Comparison of ENCODE assay signal across 8 cellular contexts in the genomic region with DNA sequence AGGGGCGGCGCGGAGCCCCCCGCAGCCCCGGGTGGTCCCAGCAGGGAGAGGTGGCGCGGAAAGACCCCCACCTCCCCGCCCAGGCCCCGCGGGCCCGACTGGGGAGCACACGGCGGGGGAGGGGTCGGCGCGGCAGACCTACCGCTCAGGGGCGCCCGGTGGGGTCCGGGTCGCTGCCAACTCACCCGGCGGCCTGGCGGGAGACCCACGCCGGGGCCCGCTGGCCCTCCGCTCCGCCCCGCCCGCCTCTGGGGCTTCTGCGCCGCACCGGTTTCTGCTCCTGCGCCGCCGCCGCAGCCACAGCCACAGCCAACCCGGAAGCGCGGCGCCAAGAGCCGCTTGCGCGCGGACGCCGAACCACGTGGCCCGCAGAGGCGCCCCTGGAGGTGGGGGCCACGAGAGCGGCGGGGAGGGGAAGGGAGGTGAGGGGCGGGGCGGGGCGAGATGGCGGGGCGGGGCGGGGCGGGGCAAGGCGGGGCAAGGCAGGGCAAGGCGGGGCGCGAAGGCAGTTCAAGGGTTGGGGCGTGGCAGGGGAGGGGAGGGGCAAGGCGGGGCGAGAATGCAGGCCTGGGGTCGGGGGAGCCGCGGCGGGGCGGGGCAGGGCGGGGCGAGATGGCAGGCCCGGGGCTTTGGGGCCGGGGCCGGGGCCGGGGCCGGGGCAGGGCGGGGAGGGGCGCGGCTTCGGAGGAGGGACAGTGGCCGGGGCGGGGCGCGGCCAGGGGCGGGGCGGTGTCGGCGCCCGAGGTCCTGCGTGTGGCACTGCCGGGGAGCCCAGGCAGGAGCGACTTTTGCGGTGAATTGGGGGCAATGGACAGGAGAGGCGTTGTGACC. TPM values are rescaled to one million over a fixed set of nuclear protein-coding genes. Genes with fewer than 3 reads are reported as not detected.
DNase-seq lines count a peak whose midpoint lies in the region; ATAC-seq and TF ChIP-seq lines count a peak whose summit lies in the region.

A gene (minus strand): TSS at position 307 of the 831 bp plus-strand sequence. CDS start 1,193 bp downstream, outside the sequence.

- intact Hi-C loops in activated CD4-positive, alpha-beta T cell treated with anti-CD3 and anti-CD28 coated beads for 36 hours (cut with DNase I, micrococcal nuclease): loop anchor here (1.0 to 10.0 kb wide), 14 partner anchors 28 to 1526 kb away; a partner anchor contains a TSS

- no peaks in the 10 kb centered on the region for H3K27me3 Mint-ChIP-seq in activated CD4-positive, alpha-beta T cell treated with anti-CD3 and anti-CD28 coated beads for 36 hours
- H3K27me3 Mint-ChIP-seq in chondrocyte (ENCODE audit: low read depth): peaks cover 6% of the 10 kb centered on the region

- H3K9me3 Mint-ChIP-seq in activated CD4-positive, alpha-beta T cell treated with anti-CD3 and anti-CD28 coated beads for 36 hours (ENCODE audit: low read depth): no peaks in the 10 kb centered on the region
- H3K9me3 Mint-ChIP-seq in chondrocyte (ENCODE audit: low read depth): no peaks in the 10 kb centered on the region

- H3K27me3 ChIP-seq in BJ (ENCODE audit: control insufficient read depth, insufficient read depth, low read length) (0 out of 2 replicates have a peak, but pooled peaks cover 1% of the 10 kb centered on the region), layer of hippocampus (ENCODE audit: control insufficient read depth, insufficient read depth, low read length) (no peaks in the 10 kb centered on the region)

- H3K27ac Mint-ChIP-seq in activated CD4-positive, alpha-beta T cell treated with anti-CD3 and anti-CD28 coated beads for 36 hours: peak within 1 kb of the TSS; percentile 94
- peak within 1 kb of the TSS; percentile 60 for H3K27ac Mint-ChIP-seq in chondrocyte (ENCODE audit: unreplicated experiment)

- H3K27ac ChIP-seq in layer of hippocampus (ENCODE audit: low read depth, low read length): peak within 1 kb of the TSS; percentile 27

- H3K36me3 ChIP-seq in BJ (ENCODE audit: control insufficient read depth, insufficient read depth, low read length): peaks cover 4% of the 10 kb centered on the region; the same call in 1 of the 2 replicates

- POLR2A ChIA-PET in BJ (lab: Charles Lee): no interaction called here
- POLR2A ChIA-PET in activated CD4-positive, alpha-beta T cell treated with anti-CD3 and anti-CD28 coated beads for 36 hours (lab: Charles Lee): interaction anchor here (0.8 kb wide), 1 partner anchor 27 kb away, joined by 9 read pairs; a partner anchor contains a TSS

- ATAC-seq in HG03432 (IDR thresholded peaks at IDR 0.05; ENCODE audit: unreplicated experiment): peak; percentile 92
- peak; percentile 84 for ATAC-seq in activated CD4-positive, alpha-beta T cell treated with anti-CD3 and anti-CD28 coated beads for 36 hours

- CTCF ChIA-PET in BJ (lab: Yijun Ruan, JAX): no interaction called here
- CTCF ChIA-PET in activated CD4-positive, alpha-beta T cell treated with anti-CD3 and anti-CD28 coated beads for 36 hours (lab: Charles Lee): interaction anchor here (0.8 to 1.1 kb wide), 3 partner anchors 8 to 101 kb away, joined by 3 to 5 read pairs (median 3); a partner anchor contains a TSS

- peaks cover 42% of the 10 kb centered on the region for H3K4me1 Mint-ChIP-seq in activated CD4-positive, alpha-beta T cell treated with anti-CD3 and anti-CD28 coated beads for 36 hours
- H3K4me1 Mint-ChIP-seq in chondrocyte (ENCODE audit: low read depth): peaks cover 42% of the 10 kb centered on the region

- peak within 1 kb of the TSS; percentile 86 for H3K4me3 ChIP-seq in BJ (ENCODE audit: low read depth, low read length)

- DNase-seq in BJ (ENCODE audit: low read depth): no peak
- DNase-seq in GM19238 (ENCODE audit: insufficient read length, low spot score): peak; percentile 89
- peak; percentile 39 for DNase-seq in NCI-H524 treated with DMSO at 0.1 percent for 48 hours (lab: John Stamatoyannopoulos, UW)
- peak; percentile 94 for DNase-seq in activated CD4-positive, alpha-beta T cell treated with anti-CD3 and anti-CD28 coated beads for 36 hours
- peak; percentile 95 for DNase-seq in chondrocyte (ENCODE audit: low spot score)
- peak; percentile 69 to 71 for DNase-seq in stimulated activated CD4-positive, alpha-beta T cell treated with anti-CD3 and anti-CD28 coated beads, Interleukin-1b, Interleukin-23, amount 100 ng/mL, for 1 hour (ENCODE audit: low read depth in 2 of 2)

- peaks cover 36% of the 10 kb centered on the region for H3K36me3 Mint-ChIP-seq in activated CD4-positive, alpha-beta T cell treated with anti-CD3 and anti-CD28 coated beads for 36 hours (ENCODE audit: low read depth)
- peaks cover 9% of the 10 kb centered on the region for H3K36me3 Mint-ChIP-seq in chondrocyte (ENCODE audit: low read depth)

- peak within 1 kb of the TSS; percentile 96 for H3K4me3 Mint-ChIP-seq in activated CD4-positive, alpha-beta T cell treated with anti-CD3 and anti-CD28 coated beads for 36 hours
- peak within 1 kb of the TSS; percentile 80 for H3K4me3 Mint-ChIP-seq in chondrocyte (ENCODE audit: unreplicated experiment)

- TF ChIP-seq CTCF in BJ (IDR thresholded peaks at IDR 0.05; ENCODE audit: insufficient read depth, low read depth, low read length) (no peak), chondrocyte (IDR thresholded peaks at IDR 0.05) (no peak)

RNA-seq across cellular contexts. Expression of the gene that starts here (rescaled TPM):
- polyA plus RNA-seq in BJ (2011; rRNA removed): 3.0 and 3.7 TPM in 2 replicates
- 3.9 and 4.6 TPM in 2 replicates for polyA minus RNA-seq in BJ (2011; rRNA and poly(A)+ RNA removed)
- total RNA-seq in activated CD4-positive, alpha-beta T cell treated with anti-CD3 and anti-CD28 coated beads for 36 hours: 10 to 100 TPM; 12.0 to 14.7 TPM
- total RNA-seq in chondrocyte: 6.6 to 8.1 TPM (median 7.1 TPM) in 3 replicates
